1 cellular context compared by ENCODE assay signal in genomic region chr7:117011419-117012260, GRCh38.
TF ChIP-seq lines count a peak whose summit lies in the region.

No MANE protein-coding gene starts in this region.

TF ChIP-seq in SK-N-SH treated with all-trans-retinoic acid at 6 μM for 48 hours, 23 proteins besides CTCF, POLR2A, EP300 and RAD21 (continued from another document):
- TF ChIP-seq ZC3H10 (CRISPR knock-in tag; IDR thresholded peaks at IDR 0.05) (no peak), OSR1 (CRISPR knock-in tag; IDR thresholded peaks at IDR 0.05) (no peak), ZNF8 (CRISPR knock-in tag; IDR thresholded peaks at IDR 0.05) (no peak), ARNTL (CRISPR knock-in tag; IDR thresholded peaks at IDR 0.05; ENCODE audit: borderline replicate concordance, low read depth) (no peak), TOX (CRISPR knock-in tag; IDR thresholded peaks at IDR 0.05; ENCODE audit: borderline replicate concordance) (no peak)
